In the genomic region with DNA sequence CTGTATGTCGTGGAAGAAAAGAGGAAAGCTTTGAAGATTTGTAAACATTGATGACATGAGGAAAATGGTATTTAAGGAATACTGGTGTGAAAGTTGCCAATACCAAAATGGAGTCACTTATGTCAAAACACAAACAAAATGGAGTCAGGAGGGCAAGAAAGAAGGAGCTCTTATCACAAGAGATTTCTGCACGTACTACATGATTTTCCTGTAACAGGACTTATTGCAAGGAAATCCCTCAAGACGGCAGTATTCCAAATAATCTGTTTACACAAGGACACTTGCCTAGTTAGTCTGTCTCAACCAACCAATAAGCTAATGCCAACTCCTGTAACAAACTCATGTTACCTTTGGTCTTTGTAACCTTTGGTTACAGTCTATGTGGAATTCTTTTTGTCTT, we compare ENCODE assay signal across 31 cellular contexts. TPM values are rescaled to one million over a fixed set of nuclear protein-coding genes. Genes with fewer than 3 reads are reported as not detected.
"Had no signal": no experiment of that assay in that cellular context is flagged by ENCODE, and none has a peak within 500 bp of the region (broad histone marks: within the 10 kb centered on the region; RNA-seq: fewer than 3 reads in every experiment).

No MANE protein-coding gene starts in this region.

- H3K27me3 ChIP-seq: adrenal gland, body of pancreas, esophagus muscularis mucosa, gastrocnemius medialis, heart left ventricle had no signal

- H3K36me3 ChIP-seq: adrenal gland, gastrocnemius medialis had no signal

- H3K4me3 ChIP-seq: adrenal gland, body of pancreas, esophagus muscularis mucosa, gastrocnemius medialis, heart left ventricle had no signal

- DNase-seq: activated CD4-positive, alpha-beta memory T cell treated with anti-CD3 and anti-CD28 coated beads, Interleukin-2, amount 10 ng/mL, durations not matched to agents 7 days and 5 days; activated CD4-positive, alpha-beta T cell treated with anti-CD3 and anti-CD28 coated beads for 1 hour; activated CD4-positive, alpha-beta T cell treated with anti-CD3 and anti-CD28 coated beads for 4 hours; activated CD4-positive, alpha-beta T cell treated with anti-CD3 and anti-CD28 coated beads, Interleukin-2, amount 10 ng/mL, durations not matched to agents 7 days and 5 days; activated CD4-positive, alpha-beta T cell treated with anti-CD3 and anti-CD28 coated beads, Interleukin-2, amount 50 U/mL, for 4 hours; activated CD8-positive, alpha-beta memory T cell treated with anti-CD3 and anti-CD28 coated beads for 24 hours; activated effector memory CD4-positive, alpha-beta T cell treated with anti-CD3 and anti-CD28 coated beads, Interleukin-2, amount 50 U/mL, for 16 hours; activated naive CD4-positive, alpha-beta T cell treated with anti-CD3 and anti-CD28 coated beads for 36 hours; activated naive CD8-positive, alpha-beta T cell treated with anti-CD3 and anti-CD28 coated beads for 36 hours; activated naive CD8-positive, alpha-beta T cell treated with anti-CD3 and anti-CD28 coated beads, Interleukin-2, amount 50 U/mL, for 24 hours; activated T-cell treated with anti-CD3 and anti-CD28 coated beads, Interleukin-2, amount 50 U/mL, for 4 hours; adrenal gland; amygdala; aorta; body of pancreas; caudate nucleus; cortex of kidney; dermis blood vessel endothelial cell; effector CD4-positive, alpha-beta T cell; effector memory CD8-positive, alpha-beta T cell; erythroblast; foreskin keratinocyte; gastrocnemius medialis; glutamatergic neuron; heart left ventricle; T-helper 2 cell had no signal

- H3K4me1 ChIP-seq: adrenal gland, body of pancreas, foreskin keratinocyte had no signal

- H3K9me3 ChIP-seq: adrenal gland, body of pancreas, esophagus muscularis mucosa, gastrocnemius medialis, heart left ventricle had no signal

- ATAC-seq: activated naive CD8-positive, alpha-beta T cell treated with anti-CD3 and anti-CD28 coated beads, Interleukin-2, amount 50 U/mL, for 24 hours; activated T-cell treated with anti-CD3 and anti-CD28 coated beads, Interleukin-2, amount 50 U/mL, for 4 hours; activated T-helper 17 cell treated with anti-CD3 and anti-CD28 coated beads, Interleukin-2, amount 50 U/mL, for 72 hours; body of pancreas; effector memory CD8-positive, alpha-beta T cell; foreskin keratinocyte; gastrocnemius medialis; WTC11 had no signal

- H3K27ac ChIP-seq: adrenal gland, body of pancreas, foreskin keratinocyte, gastrocnemius medialis, heart left ventricle had no signal

- FAIRE-seq: colon had no signal

RNA-seq across cellular contexts. Expression of a gene that starts 29.8 kb away (rescaled TPM):
- total RNA-seq: activated T-cell treated with anti-CD3 and anti-CD28 coated beads, Interleukin-2, amount 50 U/mL, for 4 hours; T-helper 1 cell treated with Interleukin-12 subunit alpha and Interleukin-12 subunit beta and Interleukin-4 antibody, amounts not matched to agents 30 ng/mL and 1 ng/mL, for 36 hours had no signal
